In genomic region chr9:134340475-134341186, GRCh38 we compare ENCODE assay signal across 11 cellular contexts. TPM values are rescaled to one million over a fixed set of nuclear protein-coding genes. Genes with fewer than 3 reads are reported as not detected.
DNase-seq lines count a peak whose midpoint lies in the region; ATAC-seq and TF ChIP-seq lines count a peak whose summit lies in the region.
"Had no signal": no experiment of that assay in that cellular context is flagged by ENCODE, and none has a peak within 500 bp of the region (broad histone marks: within the 10 kb centered on the region; RNA-seq: fewer than 3 reads in every experiment).

No MANE protein-coding gene starts in this region.

- DNase-seq in MV-4-11 (lab: John Stamatoyannopoulos, UW), result peak; percentile 73
- DNase-seq in coronary artery (ENCODE audit: low spot score), result no peak
- peak; percentile 77 for DNase-seq in medulla oblongata (ENCODE audit: extremely low spot score)
- DNase-seq in suprapubic skin (ENCODE audit: low spot score in 2 of 2), result no peak
- DNase-seq in central memory CD4-positive, alpha-beta T cell, result no peak
- no peak for DNase-seq in AG20443 (ENCODE audit: low spot score)
- DNase-seq in SJCRH30, result no peak
- DNase-seq: effector memory CD8-positive, alpha-beta T cell; NCI-H2029 treated with DMSO at 0.1 percent for 48 hours had no signal

- no peaks in the 10 kb centered on the region for H3K36me3 ChIP-seq in suprapubic skin
- no peaks in the 10 kb centered on the region for H3K36me3 ChIP-seq in SJCRH30

- no peak for ATAC-seq in GM19467 (IDR thresholded peaks at IDR 0.05; ENCODE audit: unreplicated experiment)
- ATAC-seq: effector memory CD8-positive, alpha-beta T cell; Panc1 had no signal

- peak overlapping the region; percentile 20 for H3K4me3 ChIP-seq in coronary artery
- H3K4me3 ChIP-seq in suprapubic skin, result no peak overlapping the region
- no peak overlapping the region for H3K4me3 ChIP-seq in SJCRH30

- H3K9me3 ChIP-seq in suprapubic skin, result no peaks in the 10 kb centered on the region
- H3K9me3 ChIP-seq in SJCRH30 (replicated peaks), result no peaks in the 10 kb centered on the region

- TF ChIP-seq CTCF in coronary artery (IDR thresholded peaks at IDR 0.05) (no peak), suprapubic skin (IDR thresholded peaks at IDR 0.05) (no peak)

- no peak for TF ChIP-seq POLR2A in suprapubic skin (IDR thresholded peaks at IDR 0.05)

- H3K27me3 ChIP-seq in suprapubic skin, result no peaks in the 10 kb centered on the region
- H3K27me3 ChIP-seq in SJCRH30, result no peaks in the 10 kb centered on the region

- H3K27ac ChIP-seq in coronary artery (peak overlapping the region; percentile 37 to 86), suprapubic skin (peak overlapping the region; percentile 62), SJCRH30 (no peak overlapping the region)

- H3K4me1 ChIP-seq in suprapubic skin (peaks cover 99% of the 10 kb centered on the region), SJCRH30 (peaks cover 6% of the 10 kb centered on the region; the same call in 1 of the 2 replicates)

- 54% methylated on average over 19 of the region's 28 CpGs for WGBS in suprapubic skin

- no peak for TF ChIP-seq EP300 in suprapubic skin (IDR thresholded peaks at IDR 0.05)

RNA-seq across cellular contexts. Expression of gene RXRA, which starts 14.4 kb away (rescaled TPM):
- 100 to 1,000 TPM; 165 to 240 (median 185) TPM for total RNA-seq in suprapubic skin
- total RNA-seq in SJCRH30 (2014; rRNA removed; shearing (Covaris generic)), result 37.0 and 39.1 TPM in 2 replicates

Comparison
In these comparisons a context has a peak if more than half of its experiments do, and no peak if none do; other contexts are left out.
1. DNase-seq: peak in MV-4-11 (single experiment) and medulla oblongata (single experiment); none in coronary artery (single experiment), suprapubic skin (0 of 2), central memory CD4-positive, alpha-beta T cell (single experiment), AG20443 (single experiment) and SJCRH30 (0 of 2).